10 cellular contexts compared by ENCODE assay signal in the genomic region with DNA sequence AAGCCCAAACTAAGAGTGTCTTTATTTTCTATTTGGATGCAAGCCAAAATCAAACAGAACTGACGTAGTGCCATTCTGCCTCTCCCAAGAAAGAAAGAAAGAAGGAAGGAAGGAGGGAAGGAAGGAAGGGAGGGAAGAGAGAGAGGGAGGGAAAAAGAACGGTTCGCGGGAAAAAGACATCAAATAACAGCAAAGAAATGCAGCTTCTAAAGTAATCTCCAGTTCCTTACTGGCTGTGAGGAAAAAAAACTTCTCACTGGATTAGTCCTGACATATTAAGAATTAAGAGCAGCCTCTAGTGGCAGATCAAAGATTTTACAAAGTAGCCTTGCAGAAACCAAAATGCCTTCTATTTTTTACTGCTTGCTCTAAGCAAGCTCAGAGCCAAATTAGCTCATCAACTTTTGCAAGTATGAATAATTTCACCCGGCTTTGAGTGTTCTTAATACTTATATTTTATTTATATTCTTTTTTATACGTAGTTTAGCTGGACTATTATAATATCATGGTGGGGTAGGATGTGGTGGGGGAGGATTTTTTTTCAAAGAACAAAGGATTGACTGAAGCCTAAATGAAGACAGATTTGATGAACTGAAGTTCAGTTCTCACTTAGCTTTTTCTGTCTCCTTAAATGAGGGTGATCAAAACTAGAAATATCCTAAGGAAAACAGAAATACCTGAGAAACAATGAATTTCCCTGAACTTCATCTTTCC. TPM values are rescaled to one million over a fixed set of nuclear protein-coding genes. Genes with fewer than 3 reads are reported as not detected.
DNase-seq lines count a peak whose midpoint lies in the region; ATAC-seq, FAIRE-seq and TF ChIP-seq lines count a peak whose summit lies in the region.
"Had no signal": no experiment of that assay in that cellular context is flagged by ENCODE, and none has a peak within 500 bp of the region (broad histone marks: within the 10 kb centered on the region; RNA-seq: fewer than 3 reads in every experiment).

No MANE protein-coding gene starts in this region.

- no peaks in the 10 kb centered on the region for H3K36me3 Mint-ChIP-seq in stimulated activated memory B cell treated with anti-CD40 and anti-IgM and Interleukin-4, amounts not matched to agents 10 μg/mL and 1 μg/mL and 100 μg/mL, for 72 hours

- H2BK15ac ChIP-seq in mesendoderm (replicated peaks; ENCODE audit: low read depth) (no peak overlapping the region), neuronal stem cell (ENCODE audit: low read length) (no peak overlapping the region)

- H3K14ac ChIP-seq in neuronal stem cell (ENCODE audit: low read length), result no peak overlapping the region

- H3K9me3 Mint-ChIP-seq in stimulated activated memory B cell treated with anti-CD40 and anti-IgM and Interleukin-4, amounts not matched to agents 10 μg/mL and 1 μg/mL and 100 μg/mL, for 72 hours, result no peaks in the 10 kb centered on the region

- no peak overlapping the region for H3K4me2 ChIP-seq in mesendoderm (ENCODE audit: low read length)
- H3K4me2 ChIP-seq in neuronal stem cell (ENCODE audit: insufficient read depth, low read length, poor library complexity, severe bottlenecking), result no peak overlapping the region

- H4K5ac ChIP-seq in mesendoderm (ENCODE audit: low read length), result no peak overlapping the region

- H3K4me3 ChIP-seq in cardiac fibroblast (replicated peaks in 1 of 2; ENCODE audit: low read depth in 2 of 2, low read length in 2 of 2) (peak overlapping the region in 1 of 2 donors; percentile 32), mesendoderm (ENCODE audit: low read length) (no peak overlapping the region), neuronal stem cell (ENCODE audit: low read length in 2 of 2) (no peak overlapping the region)
- H3K4me3 ChIP-seq: SJCRH30 had no signal

- peak; percentile 19 for FAIRE-seq in G401.6 (lab: Jason Lieb, UNC)

- H2AFZ ChIP-seq in neuronal stem cell (ENCODE audit: low read length), result no peak overlapping the region
- H2AFZ ChIP-seq: parathyroid adenoma had no signal

- H3K56ac ChIP-seq in mesendoderm (ENCODE audit: low read length), result no peak overlapping the region

- H3K36me3 ChIP-seq in mesendoderm (ENCODE audit: control insufficient read depth, insufficient read depth, low read length), result no peaks in the 10 kb centered on the region
- H3K36me3 ChIP-seq in neuronal stem cell (replicated peaks in 1 of 2; ENCODE audit: control insufficient read depth in 2 of 2, insufficient read depth in 2 of 2, low read length in 2 of 2), result no peaks in the 10 kb centered on the region
- H3K36me3 ChIP-seq: SJCRH30 had no signal

- H3K27ac Mint-ChIP-seq in stimulated activated memory B cell treated with anti-CD40 and anti-IgM and Interleukin-4, amounts not matched to agents 10 μg/mL and 1 μg/mL and 100 μg/mL, for 72 hours, result no peak overlapping the region

- no peak overlapping the region for H4K8ac ChIP-seq in mesendoderm (ENCODE audit: low read depth, low read length)
- no peak overlapping the region for H4K8ac ChIP-seq in neuronal stem cell (ENCODE audit: low read depth, low read length)

- H2AK5ac ChIP-seq in mesendoderm (ENCODE audit: low read length), result no peak overlapping the region
- no peak overlapping the region for H2AK5ac ChIP-seq in neuronal stem cell (ENCODE audit: low read depth, low read length)

- H3K9me3 ChIP-seq in neuronal stem cell (replicated peaks in 1 of 2; ENCODE audit: control insufficient read depth in 2 of 2, insufficient read depth in 1 of 2, low read depth in 1 of 2, low read length in 2 of 2), result no peaks in the 10 kb centered on the region
- H3K9me3 ChIP-seq: SJCRH30 had no signal

- H3K9ac ChIP-seq in mesendoderm (ENCODE audit: low read length) (peak overlapping the region; percentile 37), neuronal stem cell (ENCODE audit: low read depth, low read length, poor library complexity) (no peak overlapping the region)
- H3K9ac ChIP-seq: parathyroid adenoma had no signal

- no peak overlapping the region for H3K4me3 Mint-ChIP-seq in stimulated activated memory B cell treated with anti-CD40 and anti-IgM and Interleukin-4, amounts not matched to agents 10 μg/mL and 1 μg/mL and 100 μg/mL, for 72 hours

- H4K91ac ChIP-seq in neuronal stem cell (ENCODE audit: low read depth, low read length, poor library complexity), result no peak overlapping the region

- no peaks in the 10 kb centered on the region for H3K4me1 Mint-ChIP-seq in stimulated activated memory B cell treated with anti-CD40 and anti-IgM and Interleukin-4, amounts not matched to agents 10 μg/mL and 1 μg/mL and 100 μg/mL, for 72 hours

- no peak overlapping the region for H2BK12ac ChIP-seq in neuronal stem cell (ENCODE audit: low read length)

- H3K4ac ChIP-seq in mesendoderm (ENCODE audit: low read depth, low read length) (no peak overlapping the region), neuronal stem cell (ENCODE audit: low read length) (no peak overlapping the region)

- DNase-seq in NAMALWA (ENCODE audit: low spot score) (peak; percentile 62), cardiac fibroblast (ENCODE audit: low read depth in 2 of 2) (peak; percentile 75 to 83), mesendoderm (peak; percentile 66), neuronal stem cell (ENCODE audit: low spot score) (no peak)

- H2BK5ac ChIP-seq in mesendoderm (ENCODE audit: low read length) (no peak overlapping the region), neuronal stem cell (ENCODE audit: low read length) (no peak overlapping the region)

- H3K27me3 ChIP-seq in mesendoderm (ENCODE audit: insufficient read depth, low read length, poor library complexity), result no peaks in the 10 kb centered on the region
- no peaks in the 10 kb centered on the region for H3K27me3 ChIP-seq in neuronal stem cell (ENCODE audit: control insufficient read depth in 3 of 3, insufficient read depth in 3 of 3, low read depth in 1 of 3, low read length in 3 of 3)
- H3K27me3 ChIP-seq: SJCRH30 had no signal

- TF ChIP-seq CTCF in cardiac fibroblast (IDR thresholded peaks at IDR 0.05; ENCODE audit: low read depth, low read length), result peak; percentile 63

- H3K4me1 ChIP-seq in mesendoderm (ENCODE audit: control insufficient read depth, low read depth, low read length) (no peaks in the 10 kb centered on the region), neuronal stem cell (ENCODE audit: control insufficient read depth in 2 of 2, insufficient read depth in 1 of 2, low read depth in 1 of 2, low read length in 2 of 2) (no peaks in the 10 kb centered on the region)
- H3K4me1 ChIP-seq: parathyroid adenoma had no signal

- no peaks in the 10 kb centered on the region for H3K79me2 ChIP-seq in mesendoderm (ENCODE audit: control insufficient read depth, insufficient read depth, low read length)
- H3K79me2 ChIP-seq: parathyroid adenoma had no signal

- H3K79me1 ChIP-seq in mesendoderm (ENCODE audit: low read length) (no peaks in the 10 kb centered on the region), neuronal stem cell (ENCODE audit: low read depth, low read length) (no peaks in the 10 kb centered on the region)

- no peak overlapping the region for H2BK120ac ChIP-seq in mesendoderm (ENCODE audit: low read depth, low read length)
- no peak overlapping the region for H2BK120ac ChIP-seq in neuronal stem cell (ENCODE audit: low read depth, low read length)

- H3K18ac ChIP-seq in mesendoderm (ENCODE audit: low read length) (no peak overlapping the region), neuronal stem cell (ENCODE audit: low read length) (no peak overlapping the region)

- ATAC-seq in HG03432 (IDR thresholded peaks at IDR 0.05; ENCODE audit: unreplicated experiment) (no peak), HG02970 (IDR thresholded peaks at IDR 0.05; ENCODE audit: low FRiP score, unreplicated experiment) (no peak)
- no peak for ATAC-seq in stimulated activated memory B cell treated with anti-CD40 and anti-IgM and Interleukin-4, amounts not matched to agents 10 μg/mL and 1 μg/mL and 100 μg/mL, for 72 hours

- H3K27ac ChIP-seq in mesendoderm (ENCODE audit: low read depth, low read length) (no peak overlapping the region), neuronal stem cell (replicated peaks; ENCODE audit: low read length) (no peak overlapping the region)
- H3K27ac ChIP-seq: parathyroid adenoma, SJCRH30 had no signal

- peaks cover 9% of the 10 kb centered on the region for H3K27me3 Mint-ChIP-seq in stimulated activated memory B cell treated with anti-CD40 and anti-IgM and Interleukin-4, amounts not matched to agents 10 μg/mL and 1 μg/mL and 100 μg/mL, for 72 hours

- whole genome bisulfite sequencing in mesendoderm (ENCODE audit: extremely low coverage, insufficient coverage, low lambda C conversion rate), result no CpG with 5 or more reads among the region's 6 CpGs
- no CpG with 5 or more reads among the region's 6 CpGs for WGBS in neuronal stem cell (ENCODE audit: extremely low coverage in 2 of 2, insufficient read length in 2 of 2, insufficient replicate concordance in 1 of 2), 2 donors

- H3K23ac ChIP-seq in mesendoderm (ENCODE audit: low read length), result no peak overlapping the region
- H3K23ac ChIP-seq in neuronal stem cell (ENCODE audit: low read depth, low read length, poor library complexity), result no peak overlapping the region

RNA-seq across cellular contexts. Expression of a gene that starts 36.6 kb away (rescaled TPM):
- 81.8 TPM for polyA plus RNA-seq in mesendoderm (2013, experiment 1 of 2)
- polyA plus RNA-seq in mesendoderm (2013, experiment 2 of 2), result 77.4 TPM
- not detected for polyA plus RNA-seq in neuronal stem cell (2013, experiment 1 of 2)
- 0.04 TPM for polyA plus RNA-seq in neuronal stem cell (2013, experiment 2 of 2)
